In the genomic region with DNA sequence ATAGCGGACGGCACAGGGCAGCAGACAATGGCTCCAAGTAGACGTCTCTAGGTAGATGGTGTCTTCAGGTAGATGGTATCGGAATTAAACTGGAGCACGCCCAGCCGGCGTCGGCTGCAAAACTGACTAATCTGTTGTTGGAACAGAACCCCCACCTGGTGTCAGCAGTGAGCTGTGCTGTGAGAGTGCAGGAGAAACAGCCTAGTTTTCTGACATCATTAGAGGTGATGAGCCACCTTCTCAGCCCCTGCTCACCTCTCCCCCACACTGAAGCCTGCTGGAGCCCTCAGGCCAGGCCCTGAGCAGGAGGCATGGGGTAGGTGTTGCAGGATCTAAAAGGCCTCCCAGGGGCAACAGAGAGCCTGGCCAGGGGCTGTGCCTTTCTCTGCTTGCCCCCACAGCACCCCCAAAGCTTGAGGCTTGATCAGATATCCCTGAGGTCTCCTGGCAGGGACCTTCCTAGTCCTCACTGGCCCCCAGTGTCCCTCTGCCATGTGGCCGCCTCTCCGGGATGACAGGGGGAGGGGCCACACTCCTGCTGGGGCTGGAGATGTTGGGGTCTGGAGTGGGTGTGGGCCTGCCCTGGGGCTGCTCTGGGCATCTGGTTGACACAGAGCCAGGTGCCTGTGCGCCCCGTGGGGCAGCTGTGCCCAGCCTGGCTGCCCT, we compare ENCODE assay signal across 1 cellular context.
TF ChIP-seq lines count a peak whose summit lies in the region.

No MANE protein-coding gene starts in this region.

TF ChIP-seq in H1, 55 proteins besides CTCF, POLR2A, EP300 and RAD21:
- TF ChIP-seq RNF2 (IDR thresholded peaks at IDR 0.05; ENCODE audit: borderline replicate concordance, low read depth, low read length, missing control alignments, poor library complexity, severe bottlenecking) = no peak
- TF ChIP-seq CTBP2 (IDR thresholded peaks at IDR 0.05; ENCODE audit: borderline replicate concordance, insufficient read depth, insufficient read length, low read length) = no peak
- no peak for TF ChIP-seq TAF7 (optimal IDR thresholded peaks at IDR 0.05; ENCODE audit: borderline replicate concordance, low read depth, low read length)
